Comparison of ENCODE assay signal across 1 cellular context in the genomic region with DNA sequence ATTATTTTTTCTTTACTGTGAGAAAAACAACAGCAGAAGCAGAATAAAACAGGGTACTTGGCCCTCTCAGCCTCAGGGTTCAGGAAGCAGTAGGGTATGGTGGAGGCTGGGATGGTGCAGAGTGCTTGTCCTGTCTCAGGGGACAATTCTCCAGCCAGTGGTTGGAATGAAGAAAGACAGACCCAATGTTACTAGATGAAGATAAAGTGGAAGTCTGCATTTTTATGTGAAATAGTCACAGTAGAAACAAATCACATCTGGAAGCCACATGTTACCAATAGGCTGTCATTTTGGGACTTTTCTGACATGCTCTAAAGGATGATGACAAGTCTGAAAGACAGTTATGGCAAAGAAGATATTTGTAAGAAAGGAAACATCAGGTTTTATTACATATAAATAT.
TF ChIP-seq lines count a peak whose summit lies in the region.

No MANE protein-coding gene starts in this region.

TF ChIP-seq in SK-N-SH, 30 proteins besides CTCF, POLR2A, EP300 and RAD21:
- TF ChIP-seq SIN3A (IDR thresholded peaks at IDR 0.05; ENCODE audit: borderline replicate concordance, low read depth, low read length) (0 out of 2 replicates have a peak, but pooled peaks have one; percentile 56), TAF1 (IDR thresholded peaks at IDR 0.05; ENCODE audit: borderline replicate concordance, low read depth, low read length) (no peak), GABPA (IDR thresholded peaks at IDR 0.05; ENCODE audit: low read depth) (no peak), POLR2AphosphoS5 (IDR thresholded peaks at IDR 0.05; ENCODE audit: low read depth, low read length) (peak; percentile 76; the same call in 1 of the 2 replicates), JUND (IDR thresholded peaks at IDR 0.05) (peak; percentile 48; the same call in 1 of the 2 replicates), TCF12 (IDR thresholded peaks at IDR 0.05) (peak; percentile 98), EZH2phosphoT487 (IDR thresholded peaks at IDR 0.05; ENCODE audit: borderline replicate concordance, low read depth) (no peak), FOSL2 (IDR thresholded peaks at IDR 0.05; ENCODE audit: borderline replicate concordance, low read depth) (no peak), RCOR1 (IDR thresholded peaks at IDR 0.05; ENCODE audit: low read length) (peak; percentile 96), NRF1 (IDR thresholded peaks at IDR 0.05; ENCODE audit: low read depth, low read length) (no peak), FOXM1 (IDR thresholded peaks at IDR 0.05; ENCODE audit: low read depth) (no peak), FOXJ3 (CRISPR knock-in tag; IDR thresholded peaks at IDR 0.05) (peak; percentile 86; the same call in 1 of the 2 replicates), RXRA (IDR thresholded peaks at IDR 0.05; ENCODE audit: borderline replicate concordance, low read depth) (no peak), GATA2 (CRISPR knock-in tag; IDR thresholded peaks at IDR 0.05) (peak; percentile 85), CHD2 (IDR thresholded peaks at IDR 0.05; ENCODE audit: low read length, partially characterized antibody) (peak; percentile 85), MXI1 (IDR thresholded peaks at IDR 0.05; ENCODE audit: low read depth, low read length) (peak; percentile 86; the same call in 1 of the 2 replicates)
- TF ChIP-seq, protein P1, sequence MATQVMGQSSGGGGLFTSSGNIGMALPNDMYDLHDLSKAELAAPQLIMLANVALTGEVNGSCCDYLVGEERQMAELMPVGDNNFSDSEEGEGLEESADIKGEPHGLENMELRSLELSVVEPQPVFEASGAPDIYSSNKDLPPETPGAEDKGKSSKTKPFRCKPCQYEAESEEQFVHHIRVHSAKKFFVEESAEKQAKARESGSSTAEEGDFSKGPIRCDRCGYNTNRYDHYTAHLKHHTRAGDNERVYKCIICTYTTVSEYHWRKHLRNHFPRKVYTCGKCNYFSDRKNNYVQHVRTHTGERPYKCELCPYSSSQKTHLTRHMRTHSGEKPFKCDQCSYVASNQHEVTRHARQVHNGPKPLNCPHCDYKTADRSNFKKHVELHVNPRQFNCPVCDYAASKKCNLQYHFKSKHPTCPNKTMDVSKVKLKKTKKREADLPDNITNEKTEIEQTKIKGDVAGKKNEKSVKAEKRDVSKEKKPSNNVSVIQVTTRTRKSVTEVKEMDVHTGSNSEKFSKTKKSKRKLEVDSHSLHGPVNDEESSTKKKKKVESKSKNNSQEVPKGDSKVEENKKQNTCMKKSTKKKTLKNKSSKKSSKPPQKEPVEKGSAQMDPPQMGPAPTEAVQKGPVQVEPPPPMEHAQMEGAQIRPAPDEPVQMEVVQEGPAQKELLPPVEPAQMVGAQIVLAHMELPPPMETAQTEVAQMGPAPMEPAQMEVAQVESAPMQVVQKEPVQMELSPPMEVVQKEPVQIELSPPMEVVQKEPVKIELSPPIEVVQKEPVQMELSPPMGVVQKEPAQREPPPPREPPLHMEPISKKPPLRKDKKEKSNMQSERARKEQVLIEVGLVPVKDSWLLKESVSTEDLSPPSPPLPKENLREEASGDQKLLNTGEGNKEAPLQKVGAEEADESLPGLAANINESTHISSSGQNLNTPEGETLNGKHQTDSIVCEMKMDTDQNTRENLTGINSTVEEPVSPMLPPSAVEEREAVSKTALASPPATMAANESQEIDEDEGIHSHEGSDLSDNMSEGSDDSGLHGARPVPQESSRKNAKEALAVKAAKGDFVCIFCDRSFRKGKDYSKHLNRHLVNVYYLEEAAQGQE (IDR thresholded peaks at IDR 0.05; ENCODE audit: low read depth, low read length): no peak
- TF ChIP-seq, protein P2, sequence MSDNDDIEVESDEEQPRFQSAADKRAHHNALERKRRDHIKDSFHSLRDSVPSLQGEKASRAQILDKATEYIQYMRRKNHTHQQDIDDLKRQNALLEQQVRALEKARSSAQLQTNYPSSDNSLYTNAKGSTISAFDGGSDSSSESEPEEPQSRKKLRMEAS (IDR thresholded peaks at IDR 0.05; ENCODE audit: low read depth): peak; percentile 83
- TF ChIP-seq, protein P3, sequence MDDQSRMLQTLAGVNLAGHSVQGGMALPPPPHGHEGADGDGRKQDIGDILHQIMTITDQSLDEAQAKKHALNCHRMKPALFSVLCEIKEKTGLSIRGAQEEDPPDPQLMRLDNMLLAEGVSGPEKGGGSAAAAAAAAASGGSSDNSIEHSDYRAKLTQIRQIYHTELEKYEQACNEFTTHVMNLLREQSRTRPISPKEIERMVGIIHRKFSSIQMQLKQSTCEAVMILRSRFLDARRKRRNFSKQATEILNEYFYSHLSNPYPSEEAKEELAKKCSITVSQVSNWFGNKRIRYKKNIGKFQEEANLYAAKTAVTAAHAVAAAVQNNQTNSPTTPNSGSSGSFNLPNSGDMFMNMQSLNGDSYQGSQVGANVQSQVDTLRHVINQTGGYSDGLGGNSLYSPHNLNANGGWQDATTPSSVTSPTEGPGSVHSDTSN (IDR thresholded peaks at IDR 0.05): peak; percentile 84
- TF ChIP-seq, protein P4, sequence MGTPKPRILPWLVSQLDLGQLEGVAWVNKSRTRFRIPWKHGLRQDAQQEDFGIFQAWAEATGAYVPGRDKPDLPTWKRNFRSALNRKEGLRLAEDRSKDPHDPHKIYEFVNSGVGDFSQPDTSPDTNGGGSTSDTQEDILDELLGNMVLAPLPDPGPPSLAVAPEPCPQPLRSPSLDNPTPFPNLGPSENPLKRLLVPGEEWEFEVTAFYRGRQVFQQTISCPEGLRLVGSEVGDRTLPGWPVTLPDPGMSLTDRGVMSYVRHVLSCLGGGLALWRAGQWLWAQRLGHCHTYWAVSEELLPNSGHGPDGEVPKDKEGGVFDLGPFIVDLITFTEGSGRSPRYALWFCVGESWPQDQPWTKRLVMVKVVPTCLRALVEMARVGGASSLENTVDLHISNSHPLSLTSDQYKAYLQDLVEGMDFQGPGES (IDR thresholded peaks at IDR 0.05; ENCODE audit: low read depth, low read length): no peak
- TF ChIP-seq, protein P5, sequence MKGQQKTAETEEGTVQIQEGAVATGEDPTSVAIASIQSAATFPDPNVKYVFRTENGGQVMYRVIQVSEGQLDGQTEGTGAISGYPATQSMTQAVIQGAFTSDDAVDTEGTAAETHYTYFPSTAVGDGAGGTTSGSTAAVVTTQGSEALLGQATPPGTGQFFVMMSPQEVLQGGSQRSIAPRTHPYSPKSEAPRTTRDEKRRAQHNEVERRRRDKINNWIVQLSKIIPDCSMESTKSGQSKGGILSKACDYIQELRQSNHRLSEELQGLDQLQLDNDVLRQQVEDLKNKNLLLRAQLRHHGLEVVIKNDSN (IDR thresholded peaks at IDR 0.05; ENCODE audit: borderline replicate concordance, low read depth): no peak
